9 cellular contexts compared by ENCODE assay signal in the genomic region with DNA sequence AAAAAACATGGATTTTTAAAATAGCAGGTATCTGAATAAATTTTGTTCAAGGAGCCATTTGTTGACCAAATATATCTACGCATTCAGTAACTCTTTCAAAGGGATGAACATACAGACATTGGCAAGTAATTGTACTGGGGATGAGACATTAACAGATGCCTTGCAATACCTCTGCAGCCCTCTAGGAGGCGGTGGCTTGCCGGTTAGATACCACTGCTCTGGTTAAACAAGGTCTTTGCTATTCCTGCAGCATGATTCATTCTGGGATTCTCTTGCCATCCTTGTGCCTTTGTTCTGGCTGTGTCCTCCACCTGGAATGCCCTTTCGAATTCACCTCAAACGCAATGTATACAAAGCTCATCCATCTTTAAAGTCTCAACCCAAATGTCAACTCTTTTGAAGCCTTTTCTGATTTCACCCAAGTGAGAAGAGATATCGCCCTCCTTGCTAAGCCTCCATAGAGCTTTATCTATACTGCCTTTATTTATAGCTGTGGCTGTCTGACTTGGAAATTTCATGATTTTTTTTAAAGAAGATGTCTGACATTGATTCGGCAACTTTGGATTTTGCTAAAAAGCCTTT.
A peak's percentile ranks its signal among the peaks of the same experiment; 100 is the strongest.
DNase-seq lines count a peak whose midpoint lies in the region; ATAC-seq and TF ChIP-seq lines count a peak whose summit lies in the region.
"Had no signal": no experiment of that assay in that cellular context is flagged by ENCODE, and none has a peak within 500 bp of the region (broad histone marks: within the 10 kb centered on the region; RNA-seq: fewer than 3 reads in every experiment).

No MANE protein-coding gene starts in this region.

- no peaks in the 10 kb centered on the region for H3K79me2 ChIP-seq in neural progenitor cell (ENCODE audit: low read depth)

- TF ChIP-seq POLR2A in body of pancreas (IDR thresholded peaks at IDR 0.05): no peak
- TF ChIP-seq POLR2A in tibial nerve (IDR thresholded peaks at IDR 0.05): no peak

- H4K20me1 ChIP-seq in neural progenitor cell (ENCODE audit: low read depth): no peaks in the 10 kb centered on the region

- H3K4me3 Mint-ChIP-seq in activated CD4-positive, alpha-beta T cell treated with anti-CD3 and anti-CD28 coated beads for 36 hours: no peak overlapping the region
- no peak overlapping the region for H3K4me3 Mint-ChIP-seq in neural progenitor cell
- H3K4me3 Mint-ChIP-seq: central memory CD8-positive, alpha-beta T cell had no signal

- no peaks in the 10 kb centered on the region for H3K36me3 Mint-ChIP-seq in activated CD4-positive, alpha-beta T cell treated with anti-CD3 and anti-CD28 coated beads for 36 hours (ENCODE audit: low read depth)
- H3K36me3 Mint-ChIP-seq in neural progenitor cell: no peaks in the 10 kb centered on the region

- peaks cover 2% of the 10 kb centered on the region for H3K9me3 Mint-ChIP-seq in activated CD4-positive, alpha-beta T cell treated with anti-CD3 and anti-CD28 coated beads for 36 hours (ENCODE audit: low read depth)
- H3K9me3 Mint-ChIP-seq in neural progenitor cell: no peaks in the 10 kb centered on the region

- POLR2A ChIA-PET in activated CD4-positive, alpha-beta T cell treated with anti-CD3 and anti-CD28 coated beads for 36 hours (lab: Charles Lee): no interaction called here

- no peak for TF ChIP-seq EP300 in tibial nerve (IDR thresholded peaks at IDR 0.05)

- peak; percentile 55 for DNase-seq in activated CD4-positive, alpha-beta T cell treated with anti-CD3 and anti-CD28 coated beads for 36 hours
- no peak for DNase-seq in activated CD4-positive, alpha-beta T cell treated with anti-CD3 and anti-CD28 coated beads, Interleukin-2, amount 50 U/mL, for 1 hour
- DNase-seq in LNCaP clone FGC (ENCODE audit: low read depth) (no peak), body of pancreas (peak in 2 of 4 donors; percentile 17 to 44), neural progenitor cell (ENCODE audit: low spot score) (peak; percentile 60), GM03348 (ENCODE audit: low spot score) (no peak), tibial nerve (ENCODE audit: low spot score in 2 of 2) (no peak)
- DNase-seq in NK-92 treated with Interleukin-12 subunit alpha and Interleukin-12 subunit beta, amount 100 ng/mL, for 24 hours (lab: John Stamatoyannopoulos, UW): no peak

- TF ChIP-seq CTCF in LNCaP clone FGC (IDR thresholded peaks at IDR 0.05; ENCODE audit: control insufficient read depth, extremely low read depth, insufficient read depth) (peak; percentile 70), body of pancreas (IDR thresholded peaks at IDR 0.05) (peak; percentile 22 to 48 (median 40)), neural progenitor cell (IDR thresholded peaks at IDR 0.05) (peak; percentile 93), tibial nerve (IDR thresholded peaks at IDR 0.05) (no peak)

- 28 to 30% methylated on average over 7 of the region's 7 CpGs for WGBS in body of pancreas, 2 donors
- 48 to 51% methylated on average over 7 of the region's 7 CpGs for WGBS in tibial nerve, 2 donors

- H3K36me3 ChIP-seq in body of pancreas (replicated peaks in 1 of 2; ENCODE audit: insufficient read depth in 1 of 2, low read depth in 2 of 2): no peaks in the 10 kb centered on the region
- no peaks in the 10 kb centered on the region for H3K36me3 ChIP-seq in neural progenitor cell
- no peaks in the 10 kb centered on the region for H3K36me3 ChIP-seq in tibial nerve

- no peak overlapping the region for H2AFZ ChIP-seq in neural progenitor cell (replicated peaks)

- no peak overlapping the region for H3K9ac ChIP-seq in neural progenitor cell

- CTCF ChIA-PET in activated CD4-positive, alpha-beta T cell treated with anti-CD3 and anti-CD28 coated beads for 36 hours (lab: Charles Lee): interaction anchor here (0.7 kb wide), 1 partner anchor 9 kb away, joined by 3 read pairs; no protein-coding TSS in a partner anchor

- H3F3A ChIP-seq in neural progenitor cell (ENCODE audit: low read depth): no peaks in the 10 kb centered on the region

- peaks cover 6% of the 10 kb centered on the region for H3K27me3 Mint-ChIP-seq in activated CD4-positive, alpha-beta T cell treated with anti-CD3 and anti-CD28 coated beads for 36 hours
- no peaks in the 10 kb centered on the region for H3K27me3 Mint-ChIP-seq in neural progenitor cell (ENCODE audit: insufficient read depth, low read depth)

- H3K27ac Mint-ChIP-seq in activated CD4-positive, alpha-beta T cell treated with anti-CD3 and anti-CD28 coated beads for 36 hours: no peak overlapping the region
- no peak overlapping the region for H3K27ac Mint-ChIP-seq in neural progenitor cell

- H3K4me3 ChIP-seq in LNCaP clone FGC (ENCODE audit: low read depth, low read length) (no peak overlapping the region), body of pancreas (no peak overlapping the region), neural progenitor cell (no peak overlapping the region), tibial nerve (no peak overlapping the region)

- no peak for ATAC-seq in activated CD4-positive, alpha-beta T cell treated with anti-CD3 and anti-CD28 coated beads for 36 hours
- ATAC-seq in body of pancreas: no peak

- H3K4me2 ChIP-seq in neural progenitor cell: no peak overlapping the region

- H3K4me1 ChIP-seq in body of pancreas (no peaks in the 10 kb centered on the region), neural progenitor cell (peaks cover 9% of the 10 kb centered on the region), tibial nerve (no peaks in the 10 kb centered on the region)

- intact Hi-C loops in activated CD4-positive, alpha-beta T cell treated with anti-CD3 and anti-CD28 coated beads for 36 hours (cut with DNase I, micrococcal nuclease): no loop called here
- intact Hi-C loops in body of pancreas (cut with DNase I): no loop called here

- H3K9me3 ChIP-seq in body of pancreas: no peaks in the 10 kb centered on the region
- no peaks in the 10 kb centered on the region for H3K9me3 ChIP-seq in neural progenitor cell (ENCODE audit: low read depth)
- H3K9me3 ChIP-seq in tibial nerve: peaks cover 0 to 2% (median 0%) of the 10 kb centered on the region in 4 donors

- H3K27ac ChIP-seq in body of pancreas: no peak overlapping the region
- no peak overlapping the region for H3K27ac ChIP-seq in neural progenitor cell
- no peak overlapping the region for H3K27ac ChIP-seq in tibial nerve

- no peaks in the 10 kb centered on the region for H3K4me1 Mint-ChIP-seq in activated CD4-positive, alpha-beta T cell treated with anti-CD3 and anti-CD28 coated beads for 36 hours
- no peaks in the 10 kb centered on the region for H3K4me1 Mint-ChIP-seq in neural progenitor cell
- H3K4me1 Mint-ChIP-seq: central memory CD8-positive, alpha-beta T cell had no signal

- H3K27me3 ChIP-seq in body of pancreas (no peaks in the 10 kb centered on the region), neural progenitor cell (peaks cover 11% of the 10 kb centered on the region), tibial nerve (no peaks in the 10 kb centered on the region)

Comparison
In these comparisons a context has a peak if more than half of its experiments do, and no peak if none do; other contexts are left out.
1. DNase-seq: peak in activated CD4-positive, alpha-beta T cell treated with anti-CD3 and anti-CD28 coated beads for 36 hours (single experiment) and neural progenitor cell (single experiment); none in activated CD4-positive, alpha-beta T cell treated with anti-CD3 and anti-CD28 coated beads, Interleukin-2, amount 50 U/mL, for 1 hour (single experiment), LNCaP clone FGC (single experiment), GM03348 (single experiment), NK-92 treated with Interleukin-12 subunit alpha and Interleukin-12 subunit beta, amount 100 ng/mL, for 24 hours (single experiment) and tibial nerve (0 of 2).
2. CTCF ChIP-seq: peak in LNCaP clone FGC (single experiment), body of pancreas (7 of 7) and neural progenitor cell (single experiment); none in tibial nerve (0 of 5).